32 cellular contexts compared by ENCODE assay signal in the genomic region with DNA sequence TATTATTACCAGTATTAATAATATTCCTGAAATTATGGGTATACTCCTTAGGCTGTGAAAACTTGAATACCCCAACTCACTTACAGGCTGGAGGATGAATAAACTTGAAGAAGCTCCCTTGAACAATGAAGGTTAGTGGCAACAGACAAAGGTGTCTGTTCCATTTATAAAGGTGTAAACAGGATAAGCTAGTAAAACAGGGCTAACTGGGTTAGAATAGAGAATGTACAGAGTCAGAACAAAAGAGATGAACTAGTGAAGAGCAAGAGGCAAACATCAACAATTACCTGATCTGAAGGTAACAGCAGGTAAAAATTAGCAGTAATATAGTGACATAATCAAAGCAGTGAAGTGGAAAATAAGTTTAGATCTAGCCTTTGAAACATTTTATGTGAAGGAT. TPM values are rescaled to one million over a fixed set of nuclear protein-coding genes. Genes with fewer than 3 reads are reported as not detected.
DNase-seq lines count a peak whose midpoint lies in the region; ATAC-seq, FAIRE-seq and TF ChIP-seq lines count a peak whose summit lies in the region.
"Had no signal": no experiment of that assay in that cellular context is flagged by ENCODE, and none has a peak within 500 bp of the region (broad histone marks: within the 10 kb centered on the region; RNA-seq: fewer than 3 reads in every experiment).

No MANE protein-coding gene starts in this region.

- peaks cover 42% of the 10 kb centered on the region for H3K4me1 Mint-ChIP-seq in central memory CD8-positive, alpha-beta T cell
- no peaks in the 10 kb centered on the region for H3K4me1 Mint-ChIP-seq in progenitor cell of endocrine pancreas (ENCODE audit: low read depth)

- H3F3A ChIP-seq in PC-9 (ENCODE audit: insufficient read depth, low read depth): no peaks in the 10 kb centered on the region

- CTCF ChIA-PET in PC-9 (lab: Charles Lee): no interaction called here

- peak overlapping the region; percentile 54 for H3K4me3 Mint-ChIP-seq in central memory CD8-positive, alpha-beta T cell
- H3K4me3 Mint-ChIP-seq in progenitor cell of endocrine pancreas (ENCODE audit: low read depth): no peak overlapping the region
- H3K4me3 Mint-ChIP-seq: GM23338 had no signal

- TF ChIP-seq CTCF in progenitor cell of endocrine pancreas (IDR thresholded peaks at IDR 0.05; ENCODE audit: unreplicated experiment) (no peak), sigmoid colon (IDR thresholded peaks at IDR 0.05) (no peak), PC-9 (conservative IDR thresholded peaks at IDR 0.05) (no peak)

- no peak for TF ChIP-seq EP300 in sigmoid colon (IDR thresholded peaks at IDR 0.05)

- H3K27ac Mint-ChIP-seq in central memory CD8-positive, alpha-beta T cell (ENCODE audit: low read depth): peak overlapping the region; percentile 5
- peak overlapping the region; percentile 53 for H3K27ac Mint-ChIP-seq in progenitor cell of endocrine pancreas
- H3K27ac Mint-ChIP-seq: GM23338 had no signal

- H3K27ac ChIP-seq in sigmoid colon: no peak overlapping the region
- no peak overlapping the region for H3K27ac ChIP-seq in PC-9
- H3K27ac ChIP-seq: C4-2B, cardiac muscle cell, coronary artery, left ventricle myocardium inferior, right lobe of liver, upper lobe of left lung had no signal

- no peak overlapping the region for H2AFZ ChIP-seq in PC-9
- H2AFZ ChIP-seq: GM23338 had no signal

- POLR2A ChIA-PET in PC-9 (lab: Charles Lee; ENCODE audit: unreplicated experiment): no interaction called here

- FAIRE-seq in GM12892 (lab: Jason Lieb, UNC): peak; percentile 5
- FAIRE-seq: astrocyte, D721Med had no signal

- intact Hi-C loops in sigmoid colon (cut with DNase I): no loop called here
- intact Hi-C loops in PC-9 (cut with micrococcal nuclease; ENCODE audit: unreplicated experiment): no loop called here

- no peaks in the 10 kb centered on the region for H3K27me3 Mint-ChIP-seq in central memory CD8-positive, alpha-beta T cell
- no peaks in the 10 kb centered on the region for H3K27me3 Mint-ChIP-seq in progenitor cell of endocrine pancreas
- H3K27me3 Mint-ChIP-seq: IgD-negative memory B cell had no signal

- ATAC-seq in central memory CD8-positive, alpha-beta T cell (replicated peaks; ENCODE audit: extremely low read depth, poor library complexity, severe bottlenecking): no peak
- ATAC-seq: GM23338, right lobe of liver had no signal

- H4K20me1 ChIP-seq in PC-9 (ENCODE audit: insufficient read depth): no peaks in the 10 kb centered on the region; the same call in 1 of the 2 replicates

- H3K9me3 Mint-ChIP-seq in central memory CD8-positive, alpha-beta T cell: peaks cover 4% of the 10 kb centered on the region
- peaks cover 6% of the 10 kb centered on the region for H3K9me3 Mint-ChIP-seq in progenitor cell of endocrine pancreas (ENCODE audit: low read depth)

- DNase-seq in NCI-H748 (lab: John Stamatoyannopoulos, UW; ENCODE audit: unreplicated experiment) (peak; percentile 30), NCI-H748 treated with DMSO at 0.1 percent for 48 hours (lab: John Stamatoyannopoulos, UW) (no peak), GM12892 (ENCODE audit: insufficient read length) (no peak), progenitor cell of endocrine pancreas (ENCODE audit: low spot score, unreplicated experiment) (no peak), sigmoid colon (no peak), PC-9 (no peak), ecto neural progenitor cell (ENCODE audit: low spot score) (no peak)
- no peak for DNase-seq in central memory CD8-positive, alpha-beta T cell (ENCODE audit: low spot score in 2 of 2)
- DNase-seq: 8988T; activated CD4-positive, alpha-beta T cell treated with anti-CD3 and anti-CD28 coated beads, Interleukin-2, amount 50 U/mL, for 4 hours; activated effector memory CD4-positive, alpha-beta T cell treated with Interleukin-2 at 50 U/mL for 16 hours; effector memory CD4-positive, alpha-beta T cell; head of caudate nucleus; left ventricle myocardium inferior; mesendoderm; NCI-H146; NCI-H2107; NCI-H345; NCI-H69; right lobe of liver; stimulated activated CD4-positive, alpha-beta T cell treated with anti-CD3 and anti-CD28 coated beads, Interleukin-12 subunit alpha, Interleukin-12 subunit beta, amount 100 ng/mL, for 4 hours; stimulated activated CD4-positive, alpha-beta T cell treated with anti-CD3 and anti-CD28 coated beads, Interleukin-4, amount 100 ng/mL, for 1 hour; substantia nigra; SW 1271; upper lobe of left lung had no signal

- no peaks in the 10 kb centered on the region for H3K27me3 ChIP-seq in sigmoid colon
- H3K27me3 ChIP-seq in PC-9 (ENCODE audit: insufficient read depth, low read depth): no peaks in the 10 kb centered on the region
- H3K27me3 ChIP-seq: cardiac muscle cell, right lobe of liver, upper lobe of left lung had no signal

- H3K79me2 ChIP-seq in PC-9 (ENCODE audit: low read depth): no peaks in the 10 kb centered on the region

- H3K9me3 ChIP-seq in sigmoid colon: peaks cover 0 to 3% (median 0%) of the 10 kb centered on the region in 4 donors
- peaks cover 11% of the 10 kb centered on the region; the same call in 1 of the 2 replicates for H3K9me3 ChIP-seq in PC-9 (ENCODE audit: insufficient read depth, low read depth)
- H3K9me3 ChIP-seq: right lobe of liver had no signal

- BruUV-seq in PC-9 (replicated peaks; lab: Mats Ljungman, UMichigan): no TSS peak

- H3K4me1 ChIP-seq in sigmoid colon (no peaks in the 10 kb centered on the region), PC-9 (replicated peaks; ENCODE audit: insufficient read depth) (no peaks in the 10 kb centered on the region)
- H3K4me1 ChIP-seq: right lobe of liver had no signal

- H3K4me2 ChIP-seq in PC-9: no peak overlapping the region
- H3K4me2 ChIP-seq: GM23338 had no signal

- no peaks in the 10 kb centered on the region for H3K36me3 ChIP-seq in sigmoid colon
- no peaks in the 10 kb centered on the region for H3K36me3 ChIP-seq in PC-9 (ENCODE audit: low read depth)
- H3K36me3 ChIP-seq: cardiac muscle cell, right lobe of liver, upper lobe of left lung had no signal

- no peaks in the 10 kb centered on the region for H3K9me2 ChIP-seq in PC-9 (ENCODE audit: insufficient read depth)

- H3K4me3 ChIP-seq in sigmoid colon: no peak overlapping the region
- H3K4me3 ChIP-seq in PC-9: no peak overlapping the region
- H3K4me3 ChIP-seq: cardiac muscle cell, coronary artery, GM23338, left ventricle myocardium inferior, right lobe of liver, upper lobe of left lung had no signal

- H3K36me3 Mint-ChIP-seq in central memory CD8-positive, alpha-beta T cell (ENCODE audit: insufficient read depth): peaks cover 3% of the 10 kb centered on the region
- peaks cover 12% of the 10 kb centered on the region for H3K36me3 Mint-ChIP-seq in progenitor cell of endocrine pancreas (ENCODE audit: insufficient read depth)

- no peak for TF ChIP-seq POLR2A in GM12892 (IDR thresholded peaks at IDR 0.05; ENCODE audit: low read depth, low read length)
- no peak for TF ChIP-seq POLR2A in sigmoid colon (IDR thresholded peaks at IDR 0.05)

RNA-seq across cellular contexts. Expression of a gene that starts 23.2 kb away (rescaled TPM):
- 46.3 TPM for polyA plus RNA-seq in GM12892 (2012; ENCODE audit: missing spikeins)
- total RNA-seq in progenitor cell of endocrine pancreas (45.3 and 49.4 TPM in 2 replicates), sigmoid colon (10 to 100 TPM; 23.1 to 51.0 (median 37.5) TPM), PC-9 (2021) (17.0 and 18.3 TPM in 2 replicates)
- polyA plus RNA-seq in sigmoid colon: 100 to 1,000 TPM in 1 of 3 donors, 10 to 100 TPM in 2; 45.9 to 104 (median 68.5) TPM
